ENCODE assay signal across 1 cellular context in genomic region chr1:185363205-185363604, GRCh38.
TF ChIP-seq lines count a peak whose summit lies in the region.

No MANE protein-coding gene starts in this region.

TF ChIP-seq in HEK293T, 16 proteins besides CTCF, POLR2A, EP300 and RAD21 (continued from another document):
- TF ChIP-seq LEF1 (IDR thresholded peaks at IDR 0.05; ENCODE audit: borderline replicate concordance) = no peak
- no peak for TF ChIP-seq BHLHE40 (IDR thresholded peaks at IDR 0.05; ENCODE audit: borderline replicate concordance)
- no peak for TF ChIP-seq FOXM1 (IDR thresholded peaks at IDR 0.05; ENCODE audit: borderline replicate concordance)
- no peak for TF ChIP-seq CTBP1 (IDR thresholded peaks at IDR 0.05; ENCODE audit: borderline replicate concordance)
